16 cellular contexts compared by ENCODE assay signal in genomic region chr11:1026163-1026450, GRCh38. TPM values are rescaled to one million over a fixed set of nuclear protein-coding genes. Genes with fewer than 3 reads are reported as not detected.
A peak's percentile ranks its signal among the peaks of the same experiment; 100 is the strongest.
DNase-seq lines count a peak whose midpoint lies in the region; ATAC-seq and TF ChIP-seq lines count a peak whose summit lies in the region.
"Had no signal": no experiment of that assay in that cellular context is flagged by ENCODE, and none has a peak within 500 bp of the region (broad histone marks: within the 10 kb centered on the region; RNA-seq: fewer than 3 reads in every experiment).

No MANE protein-coding gene starts in this region.

- no peak for DNase-seq in stimulated activated naive CD8-positive, alpha-beta T cell treated with anti-CD3 and anti-CD28 coated beads, Interleukin-15, amount 100 ng/mL, for 72 hours
- DNase-seq in stimulated activated naive CD8-positive, alpha-beta T cell treated with anti-CD3 and anti-CD28 coated beads, Interleukin-15, Interleukin-2, amounts not matched to agents 100 U/mL and 50 U/mL, for 24 hours: no peak
- DNase-seq in mucosa of descending colon: no peak
- no peak for DNase-seq in superior temporal gyrus (ENCODE audit: extremely low spot score)
- DNase-seq: AML-193; Caco-2; Calu3; CD4-positive, alpha-beta T cell; CD8-positive, alpha-beta T cell; DMS79 treated with DMSO at 0.1 percent for 48 hours; GF-D8 had no signal

- H3K4me3 ChIP-seq in mucosa of descending colon: no peak overlapping the region
- H3K4me3 ChIP-seq: A549; BLaER1 treated with 17β-estradiol and CSF1 and Interleukin-3, amounts not matched to agents 10 nM and 100 nM had no signal

- H3K27me3 Mint-ChIP-seq in stimulated activated naive CD8-positive, alpha-beta T cell treated with anti-CD3 and anti-CD28 coated beads, Interleukin-15, amount 100 ng/mL, for 72 hours: no peaks in the 10 kb centered on the region
- H3K27me3 Mint-ChIP-seq: B cell; CD4-positive, alpha-beta T cell had no signal

- TF ChIP-seq CTCF in mucosa of descending colon (IDR thresholded peaks at IDR 0.05): no peak

- H3K4me1 ChIP-seq in mucosa of descending colon (ENCODE audit: low read depth): no peaks in the 10 kb centered on the region
- H3K4me1 ChIP-seq: A549, Caco-2 had no signal

- peak; percentile 8 for ATAC-seq in stimulated activated naive CD8-positive, alpha-beta T cell treated with anti-CD3 and anti-CD28 coated beads, Interleukin-15, amount 100 ng/mL, for 72 hours
- no peak for ATAC-seq in stimulated activated naive CD8-positive, alpha-beta T cell treated with anti-CD3 and anti-CD28 coated beads, Interleukin-15, Interleukin-2, amounts not matched to agents 100 U/mL and 50 U/mL, for 24 hours
- ATAC-seq in mucosa of descending colon: peak; percentile 2
- no peak for ATAC-seq in HG02588 (IDR thresholded peaks at IDR 0.05; ENCODE audit: unreplicated experiment)
- ATAC-seq: CD8-positive, alpha-beta T cell had no signal

- H3K4me3 Mint-ChIP-seq in stimulated activated naive CD8-positive, alpha-beta T cell treated with anti-CD3 and anti-CD28 coated beads, Interleukin-15, amount 100 ng/mL, for 72 hours: no peak overlapping the region
- H3K4me3 Mint-ChIP-seq: B cell; CD4-positive, alpha-beta T cell; CD8-positive, alpha-beta T cell had no signal

- no peaks in the 10 kb centered on the region for H3K9me3 Mint-ChIP-seq in stimulated activated naive CD8-positive, alpha-beta T cell treated with anti-CD3 and anti-CD28 coated beads, Interleukin-15, amount 100 ng/mL, for 72 hours
- H3K9me3 Mint-ChIP-seq: CD4-positive, alpha-beta T cell; CD8-positive, alpha-beta T cell had no signal

- no peak overlapping the region for H3K27ac Mint-ChIP-seq in stimulated activated naive CD8-positive, alpha-beta T cell treated with anti-CD3 and anti-CD28 coated beads, Interleukin-15, amount 100 ng/mL, for 72 hours
- H3K27ac Mint-ChIP-seq: B cell; CD4-positive, alpha-beta T cell; CD8-positive, alpha-beta T cell had no signal

- no peaks in the 10 kb centered on the region for H3K4me1 Mint-ChIP-seq in stimulated activated naive CD8-positive, alpha-beta T cell treated with anti-CD3 and anti-CD28 coated beads, Interleukin-15, amount 100 ng/mL, for 72 hours
- H3K4me1 Mint-ChIP-seq: B cell had no signal

- H3K9me3 ChIP-seq in mucosa of descending colon: no peaks in the 10 kb centered on the region
- H3K9me3 ChIP-seq: A549; BLaER1 treated with 17β-estradiol and CSF1 and Interleukin-3, amounts not matched to agents 10 nM and 100 nM; Caco-2 had no signal

- intact Hi-C loops in mucosa of descending colon (cut with DNase I, micrococcal nuclease): no loop called here

- no peaks in the 10 kb centered on the region for H3K36me3 ChIP-seq in mucosa of descending colon (ENCODE audit: low read depth)

RNA-seq across cellular contexts. Expression of gene MUC6, which starts 10.4 kb away (rescaled TPM):
- total RNA-seq in mucosa of descending colon: not detected
- total RNA-seq: A172; B cell; Caco-2; CD4-positive, alpha-beta T cell; CD8-positive, alpha-beta T cell had no signal

RNA-seq across cellular contexts. Expression of gene MUC2, which starts 48.6 kb away (rescaled TPM):
- total RNA-seq in mucosa of descending colon: 1,000 to 10,000 TPM in 2 of 3 donors, 100 to 1,000 TPM in 1; 379 to 1,246 (median 1,109) TPM
- total RNA-seq: A172; B cell; Calu3; CD4-positive, alpha-beta T cell; CD8-positive, alpha-beta T cell had no signal

Comparison
In these comparisons a context has a peak if more than half of its experiments do, and no peak if none do; other contexts are left out.
1. ATAC-seq: peak in stimulated activated naive CD8-positive, alpha-beta T cell treated with anti-CD3 and anti-CD28 coated beads, Interleukin-15, amount 100 ng/mL, for 72 hours (single experiment) and mucosa of descending colon (single experiment); none in stimulated activated naive CD8-positive, alpha-beta T cell treated with anti-CD3 and anti-CD28 coated beads, Interleukin-15, Interleukin-2, amounts not matched to agents 100 U/mL and 50 U/mL, for 24 hours (single experiment) and HG02588 (single experiment).